ENCODE assay signal across 9 cellular contexts in genomic region chr22:36197065-36197440, GRCh38. TPM values are rescaled to one million over a fixed set of nuclear protein-coding genes. Genes with fewer than 3 reads are reported as not detected.
DNase-seq lines count a peak whose midpoint lies in the region; ATAC-seq and TF ChIP-seq lines count a peak whose summit lies in the region.
"Had no signal": no experiment of that assay in that cellular context is flagged by ENCODE, and none has a peak within 500 bp of the region (broad histone marks: within the 10 kb centered on the region; RNA-seq: fewer than 3 reads in every experiment).

No MANE protein-coding gene starts in this region.

- WGBS in right lobe of liver (ENCODE audit: insufficient coverage, low coverage, low lambda C conversion rate, missing lambda C conversion rate) = 37% methylated on average over 3 of the region's 5 CpGs

- peak overlapping the region; percentile 29 for H3K27ac Mint-ChIP-seq in activated T-cell treated with anti-CD3 and anti-CD28 coated beads, Interleukin-2, amount 50 U/mL, for 72 hours

- H3K36me3 ChIP-seq in right lobe of liver = no peaks in the 10 kb centered on the region
- no peaks in the 10 kb centered on the region for H3K36me3 ChIP-seq in vagina
- H3K36me3 ChIP-seq: tibial artery had no signal

- H3K36me3 Mint-ChIP-seq in activated T-cell treated with anti-CD3 and anti-CD28 coated beads, Interleukin-2, amount 50 U/mL, for 72 hours (ENCODE audit: insufficient read depth in 2 of 2) = no peaks in the 10 kb centered on the region

- H3K9me3 Mint-ChIP-seq in activated T-cell treated with anti-CD3 and anti-CD28 coated beads, Interleukin-2, amount 50 U/mL, for 72 hours = no peaks in the 10 kb centered on the region

- H3K4me3 ChIP-seq in astrocyte of the spinal cord (ENCODE audit: low read depth, low read length) (no peak overlapping the region), right lobe of liver (no peak overlapping the region), vagina (peak overlapping the region in 1 of 2 donors; percentile 7)
- H3K4me3 ChIP-seq: tibial artery had no signal

- peak overlapping the region in 1 of 2 donors; percentile 57 for H3K4me3 Mint-ChIP-seq in activated T-cell treated with anti-CD3 and anti-CD28 coated beads, Interleukin-2, amount 50 U/mL, for 72 hours

- peaks cover 41% of the 10 kb centered on the region for H3K4me1 Mint-ChIP-seq in activated T-cell treated with anti-CD3 and anti-CD28 coated beads, Interleukin-2, amount 50 U/mL, for 72 hours (ENCODE audit: low read depth)

- no peaks in the 10 kb centered on the region for H3K27me3 ChIP-seq in right lobe of liver
- H3K27me3 ChIP-seq in vagina = no peaks in the 10 kb centered on the region

- no peak for TF ChIP-seq CTCF in astrocyte of the spinal cord (IDR thresholded peaks at IDR 0.05; ENCODE audit: low read depth, low read length)
- no peak for TF ChIP-seq CTCF in right lobe of liver (IDR thresholded peaks at IDR 0.05)
- TF ChIP-seq CTCF in vagina (IDR thresholded peaks at IDR 0.05) = no peak

- no peak overlapping the region for H3K27ac ChIP-seq in right lobe of liver
- H3K27ac ChIP-seq in vagina = peak overlapping the region; percentile 26
- H3K27ac ChIP-seq: tibial artery had no signal

- in situ Hi-C loops in astrocyte of the spinal cord (cut with HindIII; ENCODE audit: low sequenced_read_pairs) = no loop called here

- ATAC-seq in activated T-cell treated with anti-CD3 and anti-CD28 coated beads, Interleukin-2, amount 50 U/mL, for 72 hours (replicated peaks in 1 of 2) = peak in 1 of 2 donors; percentile 33
- ATAC-seq in right lobe of liver = peak; percentile 23 to 48 (median 40)
- no peak for ATAC-seq in HG03457 (IDR thresholded peaks at IDR 0.05; ENCODE audit: unreplicated experiment)
- no peak for ATAC-seq in HG03469 (IDR thresholded peaks at IDR 0.05; ENCODE audit: unreplicated experiment)
- no peak for ATAC-seq in GM21423 (IDR thresholded peaks at IDR 0.05; ENCODE audit: unreplicated experiment)

- H3K4me1 ChIP-seq in right lobe of liver (peaks cover 0 to 41% (median 14%) of the 10 kb centered on the region in 4 donors), vagina (peaks cover 13% of the 10 kb centered on the region)

- H3K9me3 ChIP-seq in right lobe of liver (no peaks in the 10 kb centered on the region), vagina (no peaks in the 10 kb centered on the region)
- H3K9me3 ChIP-seq: tibial artery had no signal

- H3K27me3 Mint-ChIP-seq in activated T-cell treated with anti-CD3 and anti-CD28 coated beads, Interleukin-2, amount 50 U/mL, for 72 hours (ENCODE audit: low read depth) = no peaks in the 10 kb centered on the region

- TF ChIP-seq POLR2A in right lobe of liver (IDR thresholded peaks at IDR 0.05) (no peak), vagina (IDR thresholded peaks at IDR 0.05) (no peak)

- DNase-seq in activated T-cell treated with anti-CD3 and anti-CD28 coated beads, Interleukin-2, amount 50 U/mL, for 72 hours = no peak
- no peak for DNase-seq in activated T-cell treated with anti-CD3 and anti-CD28 coated beads for 4 hours
- DNase-seq in astrocyte of the spinal cord (ENCODE audit: low read depth, low spot score) = peak; percentile 43
- no peak for DNase-seq in right lobe of liver
- DNase-seq in vagina (ENCODE audit: extremely low spot score in 2 of 2) = peak in 1 of 2 donors; percentile 90

- intact Hi-C loops in right lobe of liver (cut with DNase I) = loop anchor here in 1 of 2 donors (10.0 kb wide), 1 partner anchor 88 kb away; no protein-coding TSS in a partner anchor
- intact Hi-C loops in vagina (cut with DNase I) = loop anchor here (10.0 kb wide), 1 partner anchor 88 kb away; no protein-coding TSS in a partner anchor

RNA-seq across cellular contexts. Expression of gene APOL4, which starts 4.6 kb away (rescaled TPM):
- 1 to 10 TPM in 1 of 2 donors, under 1 TPM in 1; 0.99 to 2.7 TPM for total RNA-seq in activated T-cell treated with anti-CD3 and anti-CD28 coated beads, Interleukin-2, amount 50 U/mL, for 72 hours
- total RNA-seq in right lobe of liver (1 to 10 TPM in 4 of 6 experiments, not detected in 2; 1.1 to 1.6 (median 1.4) TPM), vagina (4.2 TPM)

RNA-seq across cellular contexts. Expression of gene APOL3, which starts 36.5 kb away (rescaled TPM):
- total RNA-seq in activated T-cell treated with anti-CD3 and anti-CD28 coated beads, Interleukin-2, amount 50 U/mL, for 72 hours = 10 to 100 TPM; 55.6 to 55.7 TPM
- total RNA-seq in right lobe of liver (10 to 100 TPM; 21.7 to 80.5 (median 30.2) TPM), vagina (48.9 TPM)

RNA-seq across cellular contexts. Expression of gene APOL2, which starts 42.3 kb away (rescaled TPM):
- total RNA-seq in activated T-cell treated with anti-CD3 and anti-CD28 coated beads, Interleukin-2, amount 50 U/mL, for 72 hours = 10 to 100 TPM; 64.5 to 69.5 TPM
- total RNA-seq in right lobe of liver (100 to 1,000 TPM in 1 of 6 experiments, 10 to 100 TPM in 5; 40.8 to 121 (median 57.5) TPM), vagina (63.8 TPM)

RNA-seq across cellular contexts. Expression of gene APOL1, which starts 55.9 kb away (rescaled TPM):
- total RNA-seq in activated T-cell treated with anti-CD3 and anti-CD28 coated beads, Interleukin-2, amount 50 U/mL, for 72 hours = 10 to 100 TPM; 32.7 to 44.5 TPM
- total RNA-seq in right lobe of liver (100 to 1,000 TPM in 5 of 6 experiments, 10 to 100 TPM in 1; 85.1 to 299 (median 119) TPM), vagina (28.5 TPM)

Comparison
In these comparisons a context has a peak if more than half of its experiments do, and no peak if none do; other contexts are left out.
1. ATAC-seq: peak in right lobe of liver (4 of 4); none in HG03457 (single experiment), HG03469 (single experiment) and GM21423 (single experiment).